6 cellular contexts compared by ENCODE assay signal in genomic region chr9:127931092-127931881, GRCh38.
DNase-seq lines count a peak whose midpoint lies in the region; ATAC-seq and TF ChIP-seq lines count a peak whose summit lies in the region.

No MANE protein-coding gene starts in this region.

- peak overlapping the region; percentile 55 for H3K4me3 Mint-ChIP-seq in stimulated activated effector memory CD8-positive, alpha-beta T cell treated with anti-CD3 and anti-CD28 coated beads, Interleukin-12 subunit alpha, Interleukin-12 subunit beta, amount 100 ng/mL, for 72 hours

- peak overlapping the region; percentile 35 for H3K4me3 ChIP-seq in epithelial cell of esophagus (ENCODE audit: low read length)

- DNase-seq in AG20443 (ENCODE audit: low spot score) (peak; percentile 59), NCI-H774 (lab: John Stamatoyannopoulos, UW) (peak; percentile 56), epithelial cell of esophagus (ENCODE audit: low read depth) (peak; percentile 54), putamen (ENCODE audit: low spot score) (no peak)
- DNase-seq in stimulated activated effector memory CD8-positive, alpha-beta T cell treated with anti-CD3 and anti-CD28 coated beads, Interleukin-12 subunit alpha, Interleukin-12 subunit beta, amount 100 ng/mL, for 72 hours (ENCODE audit: low spot score in 2 of 2): no peak

- no peaks in the 10 kb centered on the region for H3K9me3 Mint-ChIP-seq in stimulated activated effector memory CD8-positive, alpha-beta T cell treated with anti-CD3 and anti-CD28 coated beads, Interleukin-12 subunit alpha, Interleukin-12 subunit beta, amount 100 ng/mL, for 72 hours

- peaks cover 45% of the 10 kb centered on the region for H3K36me3 Mint-ChIP-seq in stimulated activated effector memory CD8-positive, alpha-beta T cell treated with anti-CD3 and anti-CD28 coated beads, Interleukin-12 subunit alpha, Interleukin-12 subunit beta, amount 100 ng/mL, for 72 hours

- peak; percentile 24 for ATAC-seq in GM21619 (IDR thresholded peaks at IDR 0.05; ENCODE audit: unreplicated experiment)
- peak; percentile 48 for ATAC-seq in stimulated activated effector memory CD8-positive, alpha-beta T cell treated with anti-CD3 and anti-CD28 coated beads, Interleukin-12 subunit alpha, Interleukin-12 subunit beta, amount 100 ng/mL, for 72 hours

- no peak for TF ChIP-seq CTCF in epithelial cell of esophagus (IDR thresholded peaks at IDR 0.05; ENCODE audit: insufficient read depth, low read depth, low read length, missing control alignments)

- H3K4me1 Mint-ChIP-seq in stimulated activated effector memory CD8-positive, alpha-beta T cell treated with anti-CD3 and anti-CD28 coated beads, Interleukin-12 subunit alpha, Interleukin-12 subunit beta, amount 100 ng/mL, for 72 hours: peaks cover 44% of the 10 kb centered on the region

- H3K27ac Mint-ChIP-seq in stimulated activated effector memory CD8-positive, alpha-beta T cell treated with anti-CD3 and anti-CD28 coated beads, Interleukin-12 subunit alpha, Interleukin-12 subunit beta, amount 100 ng/mL, for 72 hours: peak overlapping the region; percentile 2

Comparison
In these comparisons a context has a peak if more than half of its experiments do, and no peak if none do; other contexts are left out.
1. DNase-seq: peak in AG20443 (single experiment), NCI-H774 (single experiment) and epithelial cell of esophagus (single experiment); none in stimulated activated effector memory CD8-positive, alpha-beta T cell treated with anti-CD3 and anti-CD28 coated beads, Interleukin-12 subunit alpha, Interleukin-12 subunit beta, amount 100 ng/mL, for 72 hours (0 of 2) and putamen (single experiment).